In the genomic region with DNA sequence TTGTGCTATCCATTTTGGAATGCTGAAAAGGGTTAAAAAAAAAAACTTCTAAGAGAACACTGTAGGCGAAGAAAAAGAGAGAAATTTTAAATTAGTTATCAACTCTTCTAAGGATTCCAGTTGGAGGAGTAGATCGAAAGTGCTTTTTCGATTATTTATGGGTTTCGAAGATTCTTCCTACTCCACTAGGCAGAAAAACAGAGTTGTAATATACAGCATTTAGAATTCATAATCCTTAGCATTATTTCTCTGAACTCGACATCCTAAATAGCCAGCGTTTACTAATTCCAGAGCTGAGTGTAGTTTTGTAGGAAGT, we compare ENCODE assay signal across 1 cellular context.
TF ChIP-seq lines count a peak whose summit lies in the region.

No MANE protein-coding gene starts in this region.

TF ChIP-seq in K562, 482 proteins besides CTCF, POLR2A, EP300 and RAD21 (continued from another document):
- TF ChIP-seq ZBTB40 (IDR thresholded peaks at IDR 0.05) (peak; percentile 54; the same call in 1 of the 2 replicates), ZBTB40 (CRISPR knock-in tag; IDR thresholded peaks at IDR 0.05) (no peak), BACH1 (tag; IDR thresholded peaks at IDR 0.05) (0 out of 2 replicates have a peak, but pooled peaks have one; percentile 19), SP2 (IDR thresholded peaks at IDR 0.05; ENCODE audit: extremely low read depth, low read depth, low read length, poor library complexity, severe bottlenecking) (no peak), SNIP1 (IDR thresholded peaks at IDR 0.05; ENCODE audit: low read depth) (no peak), PHB (CRISPR knock-in tag; IDR thresholded peaks at IDR 0.05) (no peak), ZNF3 (CRISPR knock-in tag; IDR thresholded peaks at IDR 0.05) (no peak), ZNF316 (IDR thresholded peaks at IDR 0.05) (no peak), ARID1B (IDR thresholded peaks at IDR 0.05) (peak; percentile 16; the same call in 1 of the 2 replicates), ZNF239 (CRISPR knock-in tag; IDR thresholded peaks at IDR 0.05) (no peak)
